14 cellular contexts compared by ENCODE assay signal in the genomic region with DNA sequence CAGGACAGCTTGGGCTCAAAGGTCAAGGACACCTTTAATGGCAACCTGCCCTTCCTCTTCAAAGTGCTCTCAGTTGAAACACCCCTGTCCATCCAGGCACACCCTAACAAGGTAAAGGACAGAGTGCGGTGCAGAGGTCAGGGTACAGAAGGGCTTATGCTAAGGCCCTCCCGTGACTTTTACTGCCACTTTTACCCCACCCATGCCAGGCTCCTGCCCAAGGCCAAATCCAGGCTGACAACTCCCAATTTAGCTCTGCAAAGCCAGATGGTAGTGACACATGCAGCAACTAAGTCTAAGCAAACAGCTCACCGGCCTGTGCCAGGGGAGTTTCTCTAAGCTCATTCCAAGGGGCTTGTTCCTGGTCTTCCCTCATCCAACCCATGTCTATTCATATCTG. TPM values are rescaled to one million over a fixed set of nuclear protein-coding genes. Genes with fewer than 3 reads are reported as not detected.
DNase-seq lines count a peak whose midpoint lies in the region; ATAC-seq and TF ChIP-seq lines count a peak whose summit lies in the region.
"Had no signal": no experiment of that assay in that cellular context is flagged by ENCODE, and none has a peak within 500 bp of the region (broad histone marks: within the 10 kb centered on the region; RNA-seq: fewer than 3 reads in every experiment).

No MANE protein-coding gene starts in this region.

- no peak overlapping the region for H3K9ac ChIP-seq in BLaER1 treated with 17β-estradiol and CSF1 and Interleukin-3, amounts not matched to agents 10 nM and 100 nM
- H3K9ac ChIP-seq in IMR-90 (ENCODE audit: low read depth, low read length) (no peak overlapping the region), colonic mucosa (ENCODE audit: low read depth in 2 of 2, low read length in 2 of 2) (peak overlapping the region in 1 of 2 donors; percentile 31)

- H4K20me1 ChIP-seq in BLaER1 treated with 17β-estradiol and CSF1 and Interleukin-3, amounts not matched to agents 10 nM and 100 nM: no peaks in the 10 kb centered on the region; a peak in 1 of 22 replicates
- no peaks in the 10 kb centered on the region; the same call in 1 of the 2 replicates for H4K20me1 ChIP-seq in IMR-90 (ENCODE audit: insufficient read depth, low read length)

- H3K9me1 ChIP-seq in IMR-90 (ENCODE audit: insufficient read depth, low read length): peaks cover 21% of the 10 kb centered on the region

- intact Hi-C loops in IMR-90 (cut with micrococcal nuclease): loop anchor here (5.0 kb wide), 1 partner anchor 49 kb away; the partner anchor contains the start of gene ULK3
- intact Hi-C loops in colonic mucosa (cut with DNase I): no loop called here

- H3K4ac ChIP-seq in IMR-90 (ENCODE audit: low read depth, low read length): no peak overlapping the region

- H4K8ac ChIP-seq in IMR-90 (ENCODE audit: low read depth in 2 of 2, low read length in 2 of 2): no peak overlapping the region

- peak overlapping the region; percentile 22 to 94 (median 60) for H3K4me3 Mint-ChIP-seq in naive B cell

- in situ Hi-C loops in IMR-90 (cut with MboI; ENCODE audit: low sequenced_read_pairs): no loop called here

- H3K36me3 Mint-ChIP-seq in naive B cell: peaks cover 0 to 7% of the 10 kb centered on the region in 2 donors

- H4K91ac ChIP-seq in IMR-90 (ENCODE audit: insufficient read depth, low read depth, low read length): no peak overlapping the region

- TF ChIP-seq POLR2A in IMR-90 (IDR thresholded peaks at IDR 0.05; ENCODE audit: low read depth, low read length): no peak

- ATAC-seq in IMR-90 (ENCODE audit: low read depth) (no peak), naive B cell (ENCODE audit: low read depth in 2 of 2) (no peak), GM21528 (IDR thresholded peaks at IDR 0.05; ENCODE audit: low FRiP score, unreplicated experiment) (no peak), GM18502 (IDR thresholded peaks at IDR 0.05; ENCODE audit: poor library complexity, unreplicated experiment) (no peak)

- peaks cover 16 to 32% of the 10 kb centered on the region in 2 experiments; a peak in 3 of 4 replicates for H3K79me1 ChIP-seq in IMR-90 (ENCODE audit: low read depth in 1 of 2, low read length in 2 of 2)

- H3K9me3 ChIP-seq in BLaER1 treated with 17β-estradiol and CSF1 and Interleukin-3, amounts not matched to agents 10 nM and 100 nM (replicated peaks in 1 of 11): no peaks in the 10 kb centered on the region
- no peaks in the 10 kb centered on the region for H3K9me3 ChIP-seq in IMR-90 (ENCODE audit: control insufficient read depth, insufficient read depth, low read length)
- H3K9me3 ChIP-seq in colonic mucosa: no peaks in the 10 kb centered on the region
- H3K9me3 ChIP-seq in SJCRH30 (replicated peaks): no peaks in the 10 kb centered on the region
- H3K9me3 ChIP-seq: uterus had no signal

- H2BK5ac ChIP-seq in IMR-90 (ENCODE audit: low read depth, low read length, poor library complexity, severe bottlenecking): no peak overlapping the region

- no peak overlapping the region for H3K56ac ChIP-seq in IMR-90 (ENCODE audit: extremely low read depth, insufficient read depth, low read length)

- no CpG with 5 or more reads among the region's 3 CpGs for WGBS in IMR-90 (ENCODE audit: extremely low coverage in 2 of 2, insufficient read length in 1 of 2), 2 experiments

- H3K27ac Mint-ChIP-seq in naive B cell: no peak overlapping the region

- TF ChIP-seq CTCF in IMR-90 (conservative IDR thresholded peaks at IDR 0.05; ENCODE audit: low read depth, low read length) (no peak), colonic mucosa (IDR thresholded peaks at IDR 0.05) (no peak)

- POLR2A ChIA-PET in IMR-90 (lab: Charles Lee; ENCODE audit: unreplicated experiment): no interaction called here

- peak overlapping the region; percentile 13 for H2AK9ac ChIP-seq in IMR-90 (replicated peaks; ENCODE audit: low read depth, low read length, poor library complexity)

- no peak overlapping the region for H4K5ac ChIP-seq in IMR-90 (ENCODE audit: low read depth, low read length)

- H2BK120ac ChIP-seq in IMR-90 (ENCODE audit: low read depth, low read length): no peak overlapping the region

- dilution Hi-C loops in IMR-90 (cut with HindIII; ENCODE audit: low sequenced_read_pairs, unreplicated experiment): no loop called here

- CTCF ChIA-PET in IMR-90 (lab: Yijun Ruan, JAX): interaction anchor here (1.1 kb wide), 1 partner anchor 10 kb away, joined by 3 read pairs; no protein-coding TSS in a partner anchor

- H3K4me1 Mint-ChIP-seq in naive B cell: peaks cover 29 to 40% (median 37%) of the 10 kb centered on the region in 3 donors

- BruUV-seq in IMR-90 (replicated peaks; lab: Mats Ljungman, UMichigan): no TSS peak

- no peak overlapping the region for H3K18ac ChIP-seq in IMR-90 (ENCODE audit: low read depth, low read length)

- DNase-seq in IMR-90 (no peak), colonic mucosa (peak; percentile 91), naive B cell (no peak), SJCRH30 (no peak)
- no peak for DNase-seq in stimulated activated CD4-positive, alpha-beta T cell treated with anti-CD3 and anti-CD28 coated beads, Interleukin-2, amount 100 ng/mL, for 24 hours
- DNase-seq: dermis blood vessel endothelial cell, HFFc6, NCI-H2171 treated with DMSO at 0.1 percent for 48 hours, uterus, WERI-Rb-1 had no signal

- no peaks in the 10 kb centered on the region for H3K27me3 Mint-ChIP-seq in naive B cell

- H3K23ac ChIP-seq in IMR-90 (ENCODE audit: low read depth, low read length): no peak overlapping the region

- H2BK15ac ChIP-seq in IMR-90 (ENCODE audit: low read depth, low read length): no peak overlapping the region

- peaks cover 25 to 48% (median 38%) of the 10 kb centered on the region in 11 experiments for H3K36me3 ChIP-seq in BLaER1 treated with 17β-estradiol and CSF1 and Interleukin-3, amounts not matched to agents 10 nM and 100 nM
- H3K36me3 ChIP-seq in IMR-90 (ENCODE audit: control insufficient read depth, insufficient read depth, low read length) (peaks cover 27% of the 10 kb centered on the region), colonic mucosa (no peaks in the 10 kb centered on the region), SJCRH30 (no peaks in the 10 kb centered on the region)
- H3K36me3 ChIP-seq: uterus had no signal

- no peaks in the 10 kb centered on the region for H3K9me3 Mint-ChIP-seq in naive B cell
- H3K9me3 Mint-ChIP-seq: activated naive CD4-positive, alpha-beta T cell treated with anti-CD3 and anti-CD28 coated beads, Interleukin-2, amount 50 U/mL, for 72 hours; HFFc6 had no signal

- H3K27ac ChIP-seq in BLaER1 treated with 17β-estradiol and CSF1 and Interleukin-3, amounts not matched to agents 10 nM and 100 nM: no peak overlapping the region
- H3K27ac ChIP-seq in IMR-90 (ENCODE audit: insufficient read depth, low read length) (no peak overlapping the region), colonic mucosa (peak overlapping the region; percentile 74), SJCRH30 (no peak overlapping the region)
- H3K27ac ChIP-seq: WERI-Rb-1 had no signal

- peak overlapping the region; percentile 93 to 100 (median 98); a peak in 19 of 22 replicates for H3K4me2 ChIP-seq in BLaER1 treated with 17β-estradiol and CSF1 and Interleukin-3, amounts not matched to agents 10 nM and 100 nM
- H3K4me2 ChIP-seq in IMR-90 (ENCODE audit: low read depth, low read length): no peak overlapping the region

- no peak overlapping the region for H2AK5ac ChIP-seq in IMR-90 (ENCODE audit: low read depth, low read length)

- no peak for TF ChIP-seq RAD21 in IMR-90 (IDR thresholded peaks at IDR 0.05; ENCODE audit: low read length)

- H3K14ac ChIP-seq in IMR-90 (replicated peaks; ENCODE audit: low read depth, low read length): no peak overlapping the region

- H2BK20ac ChIP-seq in IMR-90 (ENCODE audit: low read depth, low read length): no peak overlapping the region

- peak overlapping the region; percentile 56 for H2AFZ ChIP-seq in IMR-90 (replicated peaks; ENCODE audit: low read length, poor library complexity)

- peaks cover 18 to 51% (median 25%) of the 10 kb centered on the region in 10 experiments for H3K4me1 ChIP-seq in BLaER1 treated with 17β-estradiol and CSF1 and Interleukin-3, amounts not matched to agents 10 nM and 100 nM
- H3K4me1 ChIP-seq in IMR-90 (ENCODE audit: control insufficient read depth, insufficient read depth, low read length) (peaks cover 9% of the 10 kb centered on the region), colonic mucosa (peaks cover 4% of the 10 kb centered on the region), SJCRH30 (no peaks in the 10 kb centered on the region)

- peak overlapping the region in 1 of 10 experiments; percentile 95; a peak in 1 of 20 replicates for H3K4me3 ChIP-seq in BLaER1 treated with 17β-estradiol and CSF1 and Interleukin-3, amounts not matched to agents 10 nM and 100 nM
- H3K4me3 ChIP-seq in IMR-90 (ENCODE audit: insufficient read depth, low read depth, low read length): no peak overlapping the region
- H3K4me3 ChIP-seq in colonic mucosa: no peak overlapping the region
- no peak overlapping the region for H3K4me3 ChIP-seq in SJCRH30

- H3K27me3 ChIP-seq in BLaER1 treated with 17β-estradiol and CSF1 and Interleukin-3, amounts not matched to agents 10 nM and 100 nM: no peaks in the 10 kb centered on the region
- H3K27me3 ChIP-seq in IMR-90 (ENCODE audit: control insufficient read depth, insufficient read depth, low read length): no peaks in the 10 kb centered on the region
- H3K27me3 ChIP-seq in colonic mucosa: no peaks in the 10 kb centered on the region
- H3K27me3 ChIP-seq in SJCRH30: no peaks in the 10 kb centered on the region
- H3K27me3 ChIP-seq: uterus had no signal

RNA-seq across cellular contexts. Expression of gene MPI, which starts 1.6 kb away (rescaled TPM):
- 61.4 and 91.8 TPM in 2 replicates for total RNA-seq in IMR-90 (2012; rRNA removed)
- polyA plus RNA-seq in IMR-90 (2012; rRNA removed): 80.1 and 81.1 TPM in 2 replicates
- 68.1 and 94.5 TPM in 2 replicates for polyA plus RNA-seq in IMR-90 (2012; cell fraction: cytosol; rRNA removed)
- 73.5 and 116 TPM in 2 replicates for polyA plus RNA-seq in IMR-90 (2012; cell fraction: nucleus; rRNA removed; ENCODE audit: low replicate concordance)
- total RNA-seq in colonic mucosa: 10 to 100 TPM; 50.7 to 68.0 TPM
- polyA plus RNA-seq in naive B cell (ENCODE audit: low read depth in 6 of 6): 10 to 100 TPM; 54.3 to 70.0 (median 57.7) TPM
- total RNA-seq in SJCRH30 (2014; rRNA removed; shearing (Covaris generic)): 24.2 and 25.5 TPM in 2 replicates

RNA-seq across cellular contexts. Expression of gene FAM219B, which starts 15.2 kb away (rescaled TPM):
- total RNA-seq in IMR-90 (2012; rRNA removed) (20.3 and 24.9 TPM in 2 replicates), colonic mucosa (10 to 100 TPM; 44.7 to 54.2 TPM)
- polyA plus RNA-seq in IMR-90 (2012; rRNA removed) (40.8 and 48.7 TPM in 2 replicates), naive B cell (ENCODE audit: low read depth in 6 of 6) (10 to 100 TPM; 16.7 to 31.4 (median 22.2) TPM)
- 20.9 and 24.3 TPM in 2 replicates for polyA plus RNA-seq in IMR-90 (2012; cell fraction: cytosol; rRNA removed)
- polyA plus RNA-seq in IMR-90 (2012; cell fraction: nucleus; rRNA removed; ENCODE audit: low replicate concordance): 154 and 222 TPM in 2 replicates
- 22.6 and 29.3 TPM in 2 replicates for total RNA-seq in SJCRH30 (2014; rRNA removed; shearing (Covaris generic))

RNA-seq across cellular contexts. Expression of gene SCAMP2, which starts 18.3 kb away (rescaled TPM):
- total RNA-seq in IMR-90 (2012; rRNA removed) (23.3 and 25.8 TPM in 2 replicates), colonic mucosa (100 to 1,000 TPM; 152 to 204 TPM)
- polyA plus RNA-seq in IMR-90 (2012; rRNA removed) (108 and 111 TPM in 2 replicates), naive B cell (ENCODE audit: low read depth in 6 of 6) (100 to 1,000 TPM; 102 to 122 (median 110) TPM)
- 47.2 and 71.4 TPM in 2 replicates for polyA plus RNA-seq in IMR-90 (2012; cell fraction: cytosol; rRNA removed)
- 52.8 and 64.1 TPM in 2 replicates for polyA plus RNA-seq in IMR-90 (2012; cell fraction: nucleus; rRNA removed; ENCODE audit: low replicate concordance)
- 25.8 and 29.2 TPM in 2 replicates for total RNA-seq in SJCRH30 (2014; rRNA removed; shearing (Covaris generic))

RNA-seq across cellular contexts. Expression of gene COX5A, which starts 46.4 kb away (rescaled TPM):
- total RNA-seq in IMR-90 (2012; rRNA removed): 24.7 and 39.8 TPM in 2 replicates
- polyA plus RNA-seq in IMR-90 (2012; rRNA removed): 135 and 141 TPM in 2 replicates
- 167 and 235 TPM in 2 replicates for polyA plus RNA-seq in IMR-90 (2012; cell fraction: cytosol; rRNA removed)
- 76.5 and 78.8 TPM in 2 replicates for polyA plus RNA-seq in IMR-90 (2012; cell fraction: nucleus; rRNA removed; ENCODE audit: low replicate concordance)
- 100 to 1,000 TPM; 563 to 623 TPM for total RNA-seq in colonic mucosa
- polyA plus RNA-seq in naive B cell (ENCODE audit: low read depth in 6 of 6): 100 to 1,000 TPM; 250 to 322 (median 270) TPM
- 212 and 220 TPM in 2 replicates for total RNA-seq in SJCRH30 (2014; rRNA removed; shearing (Covaris generic))

RNA-seq across cellular contexts. Expression of gene ULK3, which starts 48.5 kb away (rescaled TPM):
- total RNA-seq in IMR-90 (2012; rRNA removed): 8.6 and 11.8 TPM in 2 replicates
- polyA plus RNA-seq in IMR-90 (2012; rRNA removed): 22.7 and 24.7 TPM in 2 replicates
- polyA plus RNA-seq in IMR-90 (2012; cell fraction: cytosol; rRNA removed): 10.2 and 12.4 TPM in 2 replicates
- 160 and 201 TPM in 2 replicates for polyA plus RNA-seq in IMR-90 (2012; cell fraction: nucleus; rRNA removed; ENCODE audit: low replicate concordance)
- total RNA-seq in colonic mucosa: 10 to 100 TPM; 45.6 to 50.7 TPM
- polyA plus RNA-seq in naive B cell (ENCODE audit: low read depth in 6 of 6): 10 to 100 TPM in 5 of 6 donors, 1 to 10 TPM in 1; 9.3 to 21.5 (median 13.1) TPM
- 27.1 and 28.3 TPM in 2 replicates for total RNA-seq in SJCRH30 (2014; rRNA removed; shearing (Covaris generic))
